Comparison of ENCODE assay signal across 4 cellular contexts in genomic region chr20:48979980-48980379, GRCh38. TPM values are rescaled to one million over a fixed set of nuclear protein-coding genes. Genes with fewer than 3 reads are reported as not detected.
A peak's percentile ranks its signal among the peaks of the same experiment; 100 is the strongest.
DNase-seq lines count a peak whose midpoint lies in the region; ATAC-seq and TF ChIP-seq lines count a peak whose summit lies in the region.
"Not testable (repeated sequence)": the region's sequence is repeated elsewhere in the genome, so short reads cannot be mapped to it uniquely, and the experiment has no call there.

No MANE protein-coding gene starts in this region.

- not testable (repeated sequence) for DNase-seq in activated T-cell treated with anti-CD3 and anti-CD28 coated beads, Interleukin-2, amount 50 U/mL, for 24 hours; central memory CD8-positive, alpha-beta T cell (ENCODE audit: low spot score in 2 of 2); progenitor cell of endocrine pancreas (ENCODE audit: low spot score, unreplicated experiment)

- peaks cover 99% of the 10 kb centered on the region for H3K36me3 Mint-ChIP-seq in activated T-cell treated with anti-CD3 and anti-CD28 coated beads, Interleukin-2, amount 50 U/mL, for 24 hours (ENCODE audit: low read depth)
- H3K36me3 Mint-ChIP-seq in central memory CD8-positive, alpha-beta T cell (ENCODE audit: insufficient read depth): peaks cover 49% of the 10 kb centered on the region
- H3K36me3 Mint-ChIP-seq in progenitor cell of endocrine pancreas (ENCODE audit: insufficient read depth): peaks cover 68% of the 10 kb centered on the region

- H3K4me3 Mint-ChIP-seq in activated T-cell treated with anti-CD3 and anti-CD28 coated beads, Interleukin-2, amount 50 U/mL, for 24 hours; central memory CD8-positive, alpha-beta T cell; progenitor cell of endocrine pancreas (ENCODE audit: low read depth): not testable (repeated sequence)

- H3K27ac Mint-ChIP-seq in activated T-cell treated with anti-CD3 and anti-CD28 coated beads, Interleukin-2, amount 50 U/mL, for 24 hours: peak overlapping the region; percentile 24
- peak overlapping the region; percentile 44 for H3K27ac Mint-ChIP-seq in central memory CD8-positive, alpha-beta T cell (ENCODE audit: low read depth)
- peak overlapping the region; percentile 51 for H3K27ac Mint-ChIP-seq in progenitor cell of endocrine pancreas

- TF ChIP-seq CTCF in progenitor cell of endocrine pancreas (IDR thresholded peaks at IDR 0.05; ENCODE audit: unreplicated experiment): not testable (repeated sequence)

- H3K27me3 Mint-ChIP-seq in activated T-cell treated with anti-CD3 and anti-CD28 coated beads, Interleukin-2, amount 50 U/mL, for 24 hours; central memory CD8-positive, alpha-beta T cell; progenitor cell of endocrine pancreas: not testable (repeated sequence)

- not testable (repeated sequence) for H3K4me1 Mint-ChIP-seq in activated T-cell treated with anti-CD3 and anti-CD28 coated beads, Interleukin-2, amount 50 U/mL, for 24 hours (ENCODE audit: low read depth); central memory CD8-positive, alpha-beta T cell; progenitor cell of endocrine pancreas (ENCODE audit: low read depth)

- not testable (repeated sequence) for ATAC-seq in SK-N-SH treated with all-trans-retinoic acid at 6 μM for 48 hours; central memory CD8-positive, alpha-beta T cell (replicated peaks; ENCODE audit: extremely low read depth, poor library complexity, severe bottlenecking)

- H3K9me3 Mint-ChIP-seq in activated T-cell treated with anti-CD3 and anti-CD28 coated beads, Interleukin-2, amount 50 U/mL, for 24 hours; central memory CD8-positive, alpha-beta T cell; progenitor cell of endocrine pancreas (ENCODE audit: low read depth): not testable (repeated sequence)

TF ChIP-seq in SK-N-SH treated with all-trans-retinoic acid at 6 μM for 48 hours, 23 proteins besides CTCF, POLR2A, EP300 and RAD21:
- TF ChIP-seq ZNF8 (CRISPR knock-in tag; IDR thresholded peaks at IDR 0.05): peak; percentile 93; the same call in 1 of the 2 replicates

RNA-seq across cellular contexts. Expression of gene ARFGEF2, which starts 58.5 kb away (rescaled TPM):
- total RNA-seq in progenitor cell of endocrine pancreas: 22.9 and 24.6 TPM in 2 replicates
